Comparison of ENCODE assay signal across 8 cellular contexts in the genomic region with DNA sequence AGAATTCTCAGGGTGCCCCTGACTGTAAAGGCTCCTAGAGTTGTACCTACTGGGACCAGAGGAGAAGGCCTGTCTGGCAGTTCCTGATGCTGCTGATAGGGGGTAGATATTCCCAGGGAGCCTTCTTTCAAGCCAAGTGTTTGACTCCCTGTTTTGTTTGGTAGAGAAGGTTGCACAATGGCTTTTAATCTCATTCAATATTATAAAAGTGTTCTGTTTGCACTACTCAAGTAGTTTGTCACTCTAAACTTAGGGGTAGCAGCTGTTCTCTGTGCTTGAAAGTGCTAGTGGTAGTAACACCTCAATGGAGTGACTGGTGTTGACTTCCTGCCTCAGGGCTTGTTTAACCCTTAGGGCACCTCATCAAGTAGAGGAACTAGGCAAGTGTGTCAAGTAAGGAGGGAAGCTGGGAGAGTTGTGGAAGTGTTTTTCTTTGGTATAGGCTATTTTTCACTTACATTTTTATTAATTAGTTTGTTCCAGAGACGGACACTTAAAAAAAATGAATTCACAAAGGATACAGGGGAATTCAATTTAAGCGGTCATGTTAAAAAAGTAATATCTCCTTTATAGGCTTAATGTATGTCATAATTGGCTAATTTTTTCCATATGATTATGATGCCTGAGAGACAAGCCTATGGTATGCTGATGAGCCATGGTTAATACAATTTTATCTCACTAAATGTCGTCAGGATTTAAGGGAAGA. TPM values are rescaled to one million over a fixed set of nuclear protein-coding genes. Genes with fewer than 3 reads are reported as not detected.
DNase-seq lines count a peak whose midpoint lies in the region; ATAC-seq and TF ChIP-seq lines count a peak whose summit lies in the region.

No MANE protein-coding gene starts in this region.

- H3K4me1 ChIP-seq in HCT116 (ENCODE audit: control insufficient read depth in 1 of 2, insufficient read depth in 2 of 2, low read length in 2 of 2) (no peaks in the 10 kb centered on the region), right lobe of liver (no peaks in the 10 kb centered on the region)

- H3K4me3 ChIP-seq in HCT116 (replicated peaks in 1 of 2; ENCODE audit: low read depth in 1 of 2, low read length in 2 of 2), result no peak overlapping the region
- no peak overlapping the region for H3K4me3 ChIP-seq in right lobe of liver

- peaks cover 5% of the 10 kb centered on the region for H3K36me3 Mint-ChIP-seq in activated CD8-positive, alpha-beta T cell treated with anti-CD3 and anti-CD28 coated beads, Interleukin-2, amount 10 ng/mL, durations not matched to agents 7 days and 5 days (ENCODE audit: low read depth)
- no peaks in the 10 kb centered on the region for H3K36me3 Mint-ChIP-seq in T-helper 2 cell treated with Interferon-gamma antibody and Interleukin-4, amounts not matched to agents 5 μg/mL and 100 μg/mL, for 36 hours (ENCODE audit: low read depth)
- H3K36me3 Mint-ChIP-seq in activated T-helper 2 cell treated with anti-CD3 and anti-CD28 coated beads, Interferon-gamma antibody, Interleukin-2, Interleukin-4, amounts not matched to agents 10 μg/mL and 5 μg/mL and 100 μg/mL, durations not matched to agents 14 hours and 24 hours and 36 hours (ENCODE audit: low read depth), result no peaks in the 10 kb centered on the region

- H3K27ac Mint-ChIP-seq in activated CD8-positive, alpha-beta T cell treated with anti-CD3 and anti-CD28 coated beads, Interleukin-2, amount 10 ng/mL, durations not matched to agents 7 days and 5 days, result no peak overlapping the region
- no peak overlapping the region for H3K27ac Mint-ChIP-seq in T-helper 2 cell treated with Interferon-gamma antibody and Interleukin-4, amounts not matched to agents 5 μg/mL and 100 μg/mL, for 36 hours
- no peak overlapping the region for H3K27ac Mint-ChIP-seq in activated T-helper 2 cell treated with anti-CD3 and anti-CD28 coated beads, Interferon-gamma antibody, Interleukin-2, Interleukin-4, amounts not matched to agents 10 μg/mL and 5 μg/mL and 100 μg/mL, durations not matched to agents 14 hours and 24 hours and 36 hours

- peaks cover 0 to 4% of the 10 kb centered on the region in 2 experiments; a peak in 2 of 4 replicates for H3K36me3 ChIP-seq in HCT116 (ENCODE audit: control insufficient read depth in 1 of 2, insufficient read depth in 2 of 2, low read length in 2 of 2)
- peaks cover 0 to 24% (median 11%) of the 10 kb centered on the region in 4 donors for H3K36me3 ChIP-seq in right lobe of liver

- no peak overlapping the region for H3K27ac ChIP-seq in HCT116 (ENCODE audit: low read depth, low read length)
- no peak overlapping the region for H3K27ac ChIP-seq in right lobe of liver

- H3K27me3 Mint-ChIP-seq in activated CD8-positive, alpha-beta T cell treated with anti-CD3 and anti-CD28 coated beads, Interleukin-2, amount 10 ng/mL, durations not matched to agents 7 days and 5 days (ENCODE audit: low read depth), result no peaks in the 10 kb centered on the region
- no peaks in the 10 kb centered on the region for H3K27me3 Mint-ChIP-seq in T-helper 2 cell treated with Interferon-gamma antibody and Interleukin-4, amounts not matched to agents 5 μg/mL and 100 μg/mL, for 36 hours (ENCODE audit: low read depth)
- no peaks in the 10 kb centered on the region for H3K27me3 Mint-ChIP-seq in activated T-helper 2 cell treated with anti-CD3 and anti-CD28 coated beads, Interferon-gamma antibody, Interleukin-2, Interleukin-4, amounts not matched to agents 10 μg/mL and 5 μg/mL and 100 μg/mL, durations not matched to agents 14 hours and 24 hours and 36 hours (ENCODE audit: low read depth)

- ATAC-seq in HCT116 (peak; percentile 74), right lobe of liver (peak; percentile 50 to 76 (median 63)), GM19351 (IDR thresholded peaks at IDR 0.05; ENCODE audit: unreplicated experiment) (no peak)
- ATAC-seq in activated CD8-positive, alpha-beta T cell treated with anti-CD3 and anti-CD28 coated beads, Interleukin-2, amount 10 ng/mL, durations not matched to agents 7 days and 5 days, result peak; percentile 42

- BruUV-seq in HCT116 (replicated peaks; lab: Mats Ljungman, UMichigan), result no TSS peak

- no peak overlapping the region for H2AFZ ChIP-seq in HCT116 (ENCODE audit: low read depth, low read length, poor library complexity, severe bottlenecking)

- RAD21 ChIA-PET in HCT116 (lab: Charles Lee; ENCODE audit: low non-redundant PET in 1 of 2, low total read pairs in 2 of 2, uncharacterized antibody in 2 of 2, unreplicated experiment in 2 of 2), result no interaction called here

- H3K79me2 ChIP-seq in HCT116 (ENCODE audit: insufficient read depth, low read length), result no peaks in the 10 kb centered on the region

- DNase-seq in AG08396 (ENCODE audit: low spot score), result peak; percentile 47
- no peak for DNase-seq in HCT116 (ENCODE audit: low read depth, low spot score)
- peak; percentile 24 for DNase-seq in activated CD8-positive, alpha-beta T cell treated with anti-CD3 and anti-CD28 coated beads, Interleukin-2, amount 10 ng/mL, durations not matched to agents 7 days and 5 days
- DNase-seq in right lobe of liver, result no peak
- DNase-seq in T-helper 2 cell treated with Interferon-gamma antibody and Interleukin-4, amounts not matched to agents 5 μg/mL and 100 μg/mL, for 36 hours (ENCODE audit: low spot score), result no peak
- no peak for DNase-seq in activated T-helper 2 cell treated with anti-CD3 and anti-CD28 coated beads, Interferon-gamma antibody, Interleukin-2, Interleukin-4, amounts not matched to agents 10 μg/mL and 5 μg/mL and 100 μg/mL, durations not matched to agents 14 hours and 24 hours and 36 hours (ENCODE audit: low spot score)
- no peak for DNase-seq in inferior parietal cortex (ENCODE audit: extremely low spot score)

- H3K9me3 Mint-ChIP-seq in activated CD8-positive, alpha-beta T cell treated with anti-CD3 and anti-CD28 coated beads, Interleukin-2, amount 10 ng/mL, durations not matched to agents 7 days and 5 days (ENCODE audit: insufficient read depth), result no peaks in the 10 kb centered on the region
- H3K9me3 Mint-ChIP-seq in T-helper 2 cell treated with Interferon-gamma antibody and Interleukin-4, amounts not matched to agents 5 μg/mL and 100 μg/mL, for 36 hours, result no peaks in the 10 kb centered on the region
- no peaks in the 10 kb centered on the region for H3K9me3 Mint-ChIP-seq in activated T-helper 2 cell treated with anti-CD3 and anti-CD28 coated beads, Interferon-gamma antibody, Interleukin-2, Interleukin-4, amounts not matched to agents 10 μg/mL and 5 μg/mL and 100 μg/mL, durations not matched to agents 14 hours and 24 hours and 36 hours

- peaks cover 7% of the 10 kb centered on the region for H3K4me1 Mint-ChIP-seq in activated CD8-positive, alpha-beta T cell treated with anti-CD3 and anti-CD28 coated beads, Interleukin-2, amount 10 ng/mL, durations not matched to agents 7 days and 5 days (ENCODE audit: low read depth)
- peaks cover 6% of the 10 kb centered on the region for H3K4me1 Mint-ChIP-seq in T-helper 2 cell treated with Interferon-gamma antibody and Interleukin-4, amounts not matched to agents 5 μg/mL and 100 μg/mL, for 36 hours (ENCODE audit: low read depth)
- peaks cover 5% of the 10 kb centered on the region for H3K4me1 Mint-ChIP-seq in activated T-helper 2 cell treated with anti-CD3 and anti-CD28 coated beads, Interferon-gamma antibody, Interleukin-2, Interleukin-4, amounts not matched to agents 10 μg/mL and 5 μg/mL and 100 μg/mL, durations not matched to agents 14 hours and 24 hours and 36 hours (ENCODE audit: low read depth)

- no peak for TF ChIP-seq RAD21 in HCT116 (IDR thresholded peaks at IDR 0.05; ENCODE audit: low read depth)

- TF ChIP-seq CTCF in HCT116 (IDR thresholded peaks at IDR 0.05 in 2 of 3, conservative IDR thresholded peaks at IDR 0.05 in 1 of 3; ENCODE audit: borderline replicate concordance in 1 of 3, insufficient read depth in 1 of 3, low read depth in 2 of 3, low read length in 2 of 3), result peak in 2 of 3 experiments; percentile 21 to 23; a peak in 1 of 6 replicates
- TF ChIP-seq CTCF in right lobe of liver (IDR thresholded peaks at IDR 0.05), result peak; percentile 10 to 34 (median 20)

- no peak overlapping the region for H3K4me2 ChIP-seq in HCT116 (ENCODE audit: low read length)

- TF ChIP-seq POLR2A in HCT116 (IDR thresholded peaks at IDR 0.05; ENCODE audit: borderline replicate concordance, extremely low read depth, insufficient read depth, insufficient read length) (no peak), right lobe of liver (IDR thresholded peaks at IDR 0.05) (no peak)

- H3K4me3 Mint-ChIP-seq in activated CD8-positive, alpha-beta T cell treated with anti-CD3 and anti-CD28 coated beads, Interleukin-2, amount 10 ng/mL, durations not matched to agents 7 days and 5 days, result no peak overlapping the region
- no peak overlapping the region for H3K4me3 Mint-ChIP-seq in T-helper 2 cell treated with Interferon-gamma antibody and Interleukin-4, amounts not matched to agents 5 μg/mL and 100 μg/mL, for 36 hours
- no peak overlapping the region for H3K4me3 Mint-ChIP-seq in activated T-helper 2 cell treated with anti-CD3 and anti-CD28 coated beads, Interferon-gamma antibody, Interleukin-2, Interleukin-4, amounts not matched to agents 10 μg/mL and 5 μg/mL and 100 μg/mL, durations not matched to agents 14 hours and 24 hours and 36 hours (ENCODE audit: low read depth)

- H3K9me2 ChIP-seq in HCT116 (ENCODE audit: insufficient read depth), result no peaks in the 10 kb centered on the region

- H3K27me3 ChIP-seq in HCT116 (ENCODE audit: insufficient read depth, low read length) (no peaks in the 10 kb centered on the region), right lobe of liver (no peaks in the 10 kb centered on the region)

- no peak overlapping the region for H3K9ac ChIP-seq in HCT116 (ENCODE audit: low read length)

- CTCF ChIA-PET in HCT116 (lab: Charles Lee), result no interaction called here
- CTCF ChIA-PET in activated CD8-positive, alpha-beta T cell treated with anti-CD3 and anti-CD28 coated beads, Interleukin-2, amount 10 ng/mL, durations not matched to agents 7 days and 5 days (lab: Charles Lee), result no interaction called here

- no peaks in the 10 kb centered on the region for H3K9me3 ChIP-seq in HCT116 (ENCODE audit: control insufficient read depth in 1 of 2, insufficient read depth in 1 of 2, low read depth in 1 of 2, low read length in 2 of 2)
- H3K9me3 ChIP-seq in right lobe of liver, result no peaks in the 10 kb centered on the region

- POLR2A ChIA-PET in HCT116 (lab: Charles Lee), result interaction anchor here (1.4 kb wide), 1 partner anchor 12 kb away, joined by 3 read pairs; no protein-coding TSS in a partner anchor
- POLR2A ChIA-PET in activated CD8-positive, alpha-beta T cell treated with anti-CD3 and anti-CD28 coated beads, Interleukin-2, amount 10 ng/mL, durations not matched to agents 7 days and 5 days (lab: Charles Lee), result interaction anchor here (1.1 kb wide), 2 partner anchors 39 to 74 kb away, joined by 3 to 4 read pairs; a partner anchor contains a TSS

- WGBS in right lobe of liver (ENCODE audit: insufficient coverage, low coverage, low lambda C conversion rate, missing lambda C conversion rate), result 100% methylated on average over 3 of the region's 3 CpGs

- no peaks in the 10 kb centered on the region for H4K20me1 ChIP-seq in HCT116 (ENCODE audit: insufficient read depth)

- intact Hi-C loops in HCT116 (cut with micrococcal nuclease) (no loop called here), right lobe of liver (cut with DNase I) (no loop called here)
- intact Hi-C loops in activated T-helper 2 cell treated with anti-CD3 and anti-CD28 coated beads, Interferon-gamma antibody, Interleukin-2, Interleukin-4, amounts not matched to agents 10 μg/mL and 5 μg/mL and 100 μg/mL, durations not matched to agents 14 hours and 24 hours and 36 hours (cut with micrococcal nuclease), result no loop called here

RNA-seq across cellular contexts. Expression of a gene that starts 38.1 kb away (rescaled TPM):
- total RNA-seq in HCT116 (2021; ENCODE audit: unreplicated experiment) (14.9 TPM), right lobe of liver (1 to 10 TPM; 4.3 to 6.0 (median 5.5) TPM)
- 5.3 and 6.9 TPM in 2 replicates for polyA plus RNA-seq in HCT116 (2012)
- 10 to 100 TPM; 18.0 to 18.8 TPM for total RNA-seq in activated CD8-positive, alpha-beta T cell treated with anti-CD3 and anti-CD28 coated beads, Interleukin-2, amount 10 ng/mL, durations not matched to agents 7 days and 5 days
- 14.2 and 14.4 TPM in 2 replicates for total RNA-seq in activated T-helper 2 cell treated with anti-CD3 and anti-CD28 coated beads, Interferon-gamma antibody, Interleukin-2, Interleukin-4, amounts not matched to agents 10 μg/mL and 5 μg/mL and 100 μg/mL, durations not matched to agents 14 hours and 24 hours and 36 hours

RNA-seq across cellular contexts. Expression of a gene that starts 59.5 kb away (rescaled TPM):
- total RNA-seq in HCT116 (2021; ENCODE audit: unreplicated experiment), result 125 TPM
- polyA plus RNA-seq in HCT116 (2012), result 55.4 and 72.5 TPM in 2 replicates
- 10 to 100 TPM; 74.1 to 77.9 TPM for total RNA-seq in activated CD8-positive, alpha-beta T cell treated with anti-CD3 and anti-CD28 coated beads, Interleukin-2, amount 10 ng/mL, durations not matched to agents 7 days and 5 days
- total RNA-seq in right lobe of liver, result 100 to 1,000 TPM in 1 of 6 experiments, 10 to 100 TPM in 5; 36.6 to 114 (median 44.2) TPM
- total RNA-seq in activated T-helper 2 cell treated with anti-CD3 and anti-CD28 coated beads, Interferon-gamma antibody, Interleukin-2, Interleukin-4, amounts not matched to agents 10 μg/mL and 5 μg/mL and 100 μg/mL, durations not matched to agents 14 hours and 24 hours and 36 hours, result 149 and 151 TPM in 2 replicates

Comparison
In these comparisons a context has a peak if more than half of its experiments do, and no peak if none do; other contexts are left out.
1. DNase-seq: peak in AG08396 (single experiment) and activated CD8-positive, alpha-beta T cell treated with anti-CD3 and anti-CD28 coated beads, Interleukin-2, amount 10 ng/mL, durations not matched to agents 7 days and 5 days (single experiment); none in HCT116 (single experiment), right lobe of liver (0 of 3), T-helper 2 cell treated with Interferon-gamma antibody and Interleukin-4, amounts not matched to agents 5 μg/mL and 100 μg/mL, for 36 hours (single experiment), activated T-helper 2 cell treated with anti-CD3 and anti-CD28 coated beads, Interferon-gamma antibody, Interleukin-2, Interleukin-4, amounts not matched to agents 10 μg/mL and 5 μg/mL and 100 μg/mL, durations not matched to agents 14 hours and 24 hours and 36 hours (single experiment) and inferior parietal cortex (single experiment).